10 cellular contexts compared by ENCODE assay signal in genomic region chr7:144403102-144403501, GRCh38. TPM values are rescaled to one million over a fixed set of nuclear protein-coding genes. Genes with fewer than 3 reads are reported as not detected.
"Had no signal": no experiment of that assay in that cellular context is flagged by ENCODE, and none has a peak within 500 bp of the region (broad histone marks: within the 10 kb centered on the region; RNA-seq: fewer than 3 reads in every experiment).

No MANE protein-coding gene starts in this region.

- ATAC-seq: HCT116, HepG2 had no signal

- DNase-seq: GM23248, GOT3, HFFc6, IMR-90 had no signal

RNA-seq across cellular contexts. Expression of gene NOBOX, which starts 0.4 kb away (rescaled TPM):
- total RNA-seq: GM23248, H4, H7, HepG2, HFFc6, HT1080, IMR-90, K562 had no signal

RNA-seq across cellular contexts. Expression of gene ARHGEF5, which starts 47.9 kb away (rescaled TPM):
- total RNA-seq: HFFc6 had no signal
